ENCODE assay signal across 1 cellular context in the genomic region with DNA sequence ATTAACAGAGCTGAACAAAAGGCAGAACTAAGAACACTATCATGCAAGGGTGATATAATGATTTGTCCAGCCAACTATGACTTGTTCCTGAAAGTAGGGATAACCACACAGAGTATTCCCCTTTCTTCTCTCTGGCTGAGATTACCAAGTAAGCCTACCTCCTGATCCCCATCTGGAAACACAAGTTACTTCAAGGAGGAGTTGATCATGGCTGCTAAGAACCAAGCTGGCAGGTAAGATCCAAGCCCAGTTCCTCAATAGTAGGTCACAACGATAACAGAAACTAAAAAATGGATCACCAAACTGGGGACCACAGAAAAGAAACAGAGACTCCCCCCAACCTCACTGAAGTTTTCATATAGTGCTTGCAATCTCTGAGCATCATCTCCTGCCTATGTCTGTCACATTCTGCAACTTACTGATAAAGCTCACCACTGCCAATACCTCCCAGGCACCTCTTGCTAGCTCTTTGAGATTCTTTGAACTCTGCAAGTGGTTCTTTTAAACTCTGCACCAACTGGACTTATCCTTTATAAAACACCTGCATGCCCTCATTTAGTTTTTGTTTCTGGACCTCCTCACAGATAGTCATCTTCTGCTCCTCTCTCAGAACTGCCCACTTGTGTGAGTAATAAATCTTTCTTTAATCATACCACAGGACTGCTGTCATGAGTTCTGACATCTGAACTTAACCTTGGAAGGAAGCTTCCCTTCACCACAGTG.
TF ChIP-seq lines count a peak whose summit lies in the region.

No MANE protein-coding gene starts in this region.

TF ChIP-seq in A549, 52 proteins besides CTCF, POLR2A, EP300 and RAD21 (continued from another document):
- TF ChIP-seq, protein P1, sequence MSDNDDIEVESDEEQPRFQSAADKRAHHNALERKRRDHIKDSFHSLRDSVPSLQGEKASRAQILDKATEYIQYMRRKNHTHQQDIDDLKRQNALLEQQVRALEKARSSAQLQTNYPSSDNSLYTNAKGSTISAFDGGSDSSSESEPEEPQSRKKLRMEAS (IDR thresholded peaks at IDR 0.05): no peak
- TF ChIP-seq, protein P2, sequence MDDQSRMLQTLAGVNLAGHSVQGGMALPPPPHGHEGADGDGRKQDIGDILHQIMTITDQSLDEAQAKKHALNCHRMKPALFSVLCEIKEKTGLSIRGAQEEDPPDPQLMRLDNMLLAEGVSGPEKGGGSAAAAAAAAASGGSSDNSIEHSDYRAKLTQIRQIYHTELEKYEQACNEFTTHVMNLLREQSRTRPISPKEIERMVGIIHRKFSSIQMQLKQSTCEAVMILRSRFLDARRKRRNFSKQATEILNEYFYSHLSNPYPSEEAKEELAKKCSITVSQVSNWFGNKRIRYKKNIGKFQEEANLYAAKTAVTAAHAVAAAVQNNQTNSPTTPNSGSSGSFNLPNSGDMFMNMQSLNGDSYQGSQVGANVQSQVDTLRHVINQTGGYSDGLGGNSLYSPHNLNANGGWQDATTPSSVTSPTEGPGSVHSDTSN (IDR thresholded peaks at IDR 0.05): no peak
TF ChIP-seq in A549: peak in this region for 0.
